In the genomic region with DNA sequence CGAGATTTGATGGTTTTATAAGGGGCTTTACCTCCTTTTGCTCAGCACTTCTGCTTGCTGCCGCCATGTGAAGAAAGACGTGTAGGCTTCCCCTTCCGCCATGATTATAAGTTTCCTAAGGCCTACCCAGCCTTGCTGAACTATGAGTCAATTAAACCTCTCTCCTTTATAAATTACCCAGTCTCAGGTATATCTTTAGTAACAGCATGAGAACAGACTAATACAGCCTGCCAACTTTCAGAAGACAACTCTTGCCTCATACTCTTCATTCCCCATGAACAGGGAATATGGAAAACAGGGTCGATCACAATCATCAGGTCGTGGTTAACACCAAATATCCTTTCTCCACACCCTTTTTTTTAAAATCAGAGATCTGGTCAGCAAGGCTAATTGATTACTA, we compare ENCODE assay signal across 1 cellular context.
TF ChIP-seq lines count a peak whose summit lies in the region.

No MANE protein-coding gene starts in this region.

TF ChIP-seq in GM23338, 12 proteins besides CTCF, POLR2A, EP300 and RAD21 (continued from another document):
- TF ChIP-seq, protein P1, sequence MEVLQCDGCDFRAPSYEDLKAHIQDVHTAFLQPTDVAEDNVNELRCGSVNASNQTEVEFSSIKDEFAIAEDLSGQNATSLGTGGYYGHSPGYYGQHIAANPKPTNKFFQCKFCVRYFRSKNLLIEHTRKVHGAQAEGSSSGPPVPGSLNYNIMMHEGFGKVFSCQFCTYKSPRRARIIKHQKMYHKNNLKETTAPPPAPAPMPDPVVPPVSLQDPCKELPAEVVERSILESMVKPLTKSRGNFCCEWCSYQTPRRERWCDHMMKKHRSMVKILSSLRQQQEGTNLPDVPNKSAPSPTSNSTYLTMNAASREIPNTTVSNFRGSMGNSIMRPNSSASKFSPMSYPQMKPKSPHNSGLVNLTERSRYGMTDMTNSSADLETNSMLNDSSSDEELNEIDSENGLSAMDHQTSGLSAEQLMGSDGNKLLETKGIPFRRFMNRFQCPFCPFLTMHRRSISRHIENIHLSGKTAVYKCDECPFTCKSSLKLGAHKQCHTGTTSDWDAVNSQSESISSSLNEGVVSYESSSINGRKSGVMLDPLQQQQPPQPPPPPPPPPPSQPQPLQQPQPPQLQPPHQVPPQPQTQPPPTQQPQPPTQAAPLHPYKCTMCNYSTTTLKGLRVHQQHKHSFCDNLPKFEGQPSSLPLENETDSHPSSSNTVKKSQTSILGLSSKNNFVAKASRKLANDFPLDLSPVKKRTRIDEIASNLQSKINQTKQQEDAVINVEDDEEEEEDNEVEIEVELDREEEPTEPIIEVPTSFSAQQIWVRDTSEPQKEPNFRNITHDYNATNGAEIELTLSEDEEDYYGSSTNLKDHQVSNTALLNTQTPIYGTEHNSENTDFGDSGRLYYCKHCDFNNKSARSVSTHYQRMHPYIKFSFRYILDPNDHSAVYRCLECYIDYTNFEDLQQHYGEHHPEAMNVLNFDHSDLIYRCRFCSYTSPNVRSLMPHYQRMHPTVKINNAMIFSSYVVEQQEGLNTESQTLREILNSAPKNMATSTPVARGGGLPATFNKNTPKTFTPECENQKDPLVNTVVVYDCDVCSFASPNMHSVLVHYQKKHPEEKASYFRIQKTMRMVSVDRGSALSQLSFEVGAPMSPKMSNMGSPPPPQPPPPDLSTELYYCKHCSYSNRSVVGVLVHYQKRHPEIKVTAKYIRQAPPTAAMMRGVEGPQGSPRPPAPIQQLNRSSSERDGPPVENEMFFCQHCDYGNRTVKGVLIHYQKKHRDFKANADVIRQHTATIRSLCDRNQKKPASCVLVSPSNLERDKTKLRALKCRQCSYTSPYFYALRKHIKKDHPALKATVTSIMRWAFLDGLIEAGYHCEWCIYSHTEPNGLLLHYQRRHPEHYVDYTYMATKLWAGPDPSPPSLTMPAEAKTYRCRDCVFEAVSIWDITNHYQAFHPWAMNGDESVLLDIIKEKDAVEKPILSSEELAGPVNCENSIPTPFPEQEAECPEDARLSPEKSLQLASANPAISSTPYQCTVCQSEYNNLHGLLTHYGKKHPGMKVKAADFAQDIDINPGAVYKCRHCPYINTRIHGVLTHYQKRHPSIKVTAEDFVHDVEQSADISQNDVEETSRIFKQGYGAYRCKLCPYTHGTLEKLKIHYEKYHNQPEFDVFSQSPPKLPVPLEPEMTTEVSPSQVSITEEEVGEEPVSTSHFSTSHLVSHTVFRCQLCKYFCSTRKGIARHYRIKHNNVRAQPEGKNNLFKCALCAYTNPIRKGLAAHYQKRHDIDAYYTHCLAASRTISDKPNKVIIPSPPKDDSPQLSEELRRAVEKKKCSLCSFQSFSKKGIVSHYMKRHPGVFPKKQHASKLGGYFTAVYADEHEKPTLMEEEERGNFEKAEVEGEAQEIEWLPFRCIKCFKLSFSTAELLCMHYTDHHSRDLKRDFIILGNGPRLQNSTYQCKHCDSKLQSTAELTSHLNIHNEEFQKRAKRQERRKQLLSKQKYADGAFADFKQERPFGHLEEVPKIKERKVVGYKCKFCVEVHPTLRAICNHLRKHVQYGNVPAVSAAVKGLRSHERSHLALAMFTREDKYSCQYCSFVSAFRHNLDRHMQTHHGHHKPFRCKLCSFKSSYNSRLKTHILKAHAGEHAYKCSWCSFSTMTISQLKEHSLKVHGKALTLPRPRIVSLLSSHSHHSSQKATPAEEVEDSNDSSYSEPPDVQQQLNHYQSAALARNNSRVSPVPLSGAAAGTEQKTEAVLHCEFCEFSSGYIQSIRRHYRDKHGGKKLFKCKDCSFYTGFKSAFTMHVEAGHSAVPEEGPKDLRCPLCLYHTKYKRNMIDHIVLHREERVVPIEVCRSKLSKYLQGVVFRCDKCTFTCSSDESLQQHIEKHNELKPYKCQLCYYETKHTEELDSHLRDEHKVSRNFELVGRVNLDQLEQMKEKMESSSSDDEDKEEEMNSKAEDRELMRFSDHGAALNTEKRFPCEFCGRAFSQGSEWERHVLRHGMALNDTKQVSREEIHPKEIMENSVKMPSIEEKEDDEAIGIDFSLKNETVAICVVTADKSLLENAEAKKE (CRISPR knock-in tag; IDR thresholded peaks at IDR 0.05): no peak
TF ChIP-seq in GM23338: peak in this region for 0.
